Comparison of ENCODE assay signal across 14 cellular contexts in the genomic region with DNA sequence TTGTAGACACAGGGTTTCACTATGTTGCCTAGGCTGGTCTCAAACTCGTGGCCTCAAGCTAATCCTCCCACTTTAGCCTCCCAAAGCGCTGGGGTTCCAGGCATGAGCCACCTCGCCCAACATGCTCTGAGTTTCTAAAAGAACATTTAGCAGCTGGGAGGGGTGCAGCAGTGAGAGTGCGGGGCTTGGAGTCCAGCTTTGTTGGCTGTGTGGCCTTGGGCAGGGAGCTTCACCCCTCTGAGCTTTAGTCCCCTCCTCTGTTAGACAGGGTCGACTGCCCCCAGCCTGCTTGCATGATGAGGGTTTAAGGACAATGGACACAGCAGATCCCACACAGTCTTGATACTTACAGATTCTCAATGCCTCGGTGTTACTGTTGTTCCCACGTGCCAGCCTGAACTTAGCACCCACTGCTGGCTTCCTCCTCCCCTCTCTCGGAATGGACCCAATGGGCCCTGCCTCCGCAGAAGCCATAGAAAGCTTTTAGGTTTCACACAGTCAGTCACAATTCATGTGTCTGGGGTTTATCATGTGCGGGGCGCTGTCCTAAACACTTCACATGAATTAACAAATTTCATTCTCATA.
"Had no signal": no experiment of that assay in that cellular context is flagged by ENCODE, and none has a peak within 500 bp of the region (broad histone marks: within the 10 kb centered on the region; RNA-seq: fewer than 3 reads in every experiment).

No MANE protein-coding gene starts in this region.

- H3K9me3 ChIP-seq: adrenal gland, gastroesophageal sphincter, mucosa of descending colon had no signal

- H3K27me3 ChIP-seq: adrenal gland, gastroesophageal sphincter had no signal

- H3K9me3 Mint-ChIP-seq: activated CD4-positive, alpha-beta T cell treated with anti-CD3 and anti-CD28 coated beads, Interleukin-2, amount 10 ng/mL, durations not matched to agents 7 days and 5 days; activated naive CD4-positive, alpha-beta T cell treated with anti-CD3 and anti-CD28 coated beads, Interleukin-2, amount 50 U/mL, for 24 hours; naive thymus-derived CD4-positive, alpha-beta T cell; stimulated activated effector memory CD8-positive, alpha-beta T cell treated with anti-CD3 and anti-CD28 coated beads, Interleukin-12 subunit alpha, Interleukin-12 subunit beta, amount 100 ng/mL, for 72 hours had no signal

- DNase-seq: activated CD4-positive, alpha-beta T cell treated with anti-CD3 and anti-CD28 coated beads, Interleukin-2, amount 10 ng/mL, durations not matched to agents 7 days and 5 days; activated CD8-positive, alpha-beta memory T cell treated with anti-CD3 and anti-CD28 coated beads for 24 hours; mammary epithelial cell; stimulated activated CD4-positive, alpha-beta T cell treated with anti-CD3 and anti-CD28 coated beads, Interleukin-12 subunit alpha, Interleukin-12 subunit beta, amount 100 ng/mL, for 4 hours; stimulated activated CD4-positive, alpha-beta T cell treated with anti-CD3 and anti-CD28 coated beads, Interleukin-2, amount 100 ng/mL, for 24 hours; SW 1271 had no signal

- H3K4me3 ChIP-seq: adrenal gland, gastroesophageal sphincter, mucosa of descending colon had no signal

- H3K27ac Mint-ChIP-seq: activated CD4-positive, alpha-beta T cell treated with anti-CD3 and anti-CD28 coated beads, Interleukin-2, amount 10 ng/mL, durations not matched to agents 7 days and 5 days; naive thymus-derived CD4-positive, alpha-beta T cell; stimulated activated effector memory CD8-positive, alpha-beta T cell treated with anti-CD3 and anti-CD28 coated beads, Interleukin-12 subunit alpha, Interleukin-12 subunit beta, amount 100 ng/mL, for 72 hours had no signal

- H3K27ac ChIP-seq: adrenal gland, gastroesophageal sphincter had no signal

- FAIRE-seq: endometrium, islet of Langerhans had no signal

- H3K36me3 ChIP-seq: adrenal gland, gastroesophageal sphincter had no signal

- H3K4me3 Mint-ChIP-seq: activated CD4-positive, alpha-beta T cell treated with anti-CD3 and anti-CD28 coated beads, Interleukin-2, amount 10 ng/mL, durations not matched to agents 7 days and 5 days; activated naive CD4-positive, alpha-beta T cell treated with anti-CD3 and anti-CD28 coated beads, Interleukin-2, amount 50 U/mL, for 24 hours; stimulated activated effector memory CD8-positive, alpha-beta T cell treated with anti-CD3 and anti-CD28 coated beads, Interleukin-12 subunit alpha, Interleukin-12 subunit beta, amount 100 ng/mL, for 72 hours had no signal

- H3K36me3 Mint-ChIP-seq: activated naive CD4-positive, alpha-beta T cell treated with anti-CD3 and anti-CD28 coated beads, Interleukin-2, amount 50 U/mL, for 24 hours; naive thymus-derived CD4-positive, alpha-beta T cell; stimulated activated effector memory CD8-positive, alpha-beta T cell treated with anti-CD3 and anti-CD28 coated beads, Interleukin-12 subunit alpha, Interleukin-12 subunit beta, amount 100 ng/mL, for 72 hours had no signal

- ATAC-seq: gastroesophageal sphincter; naive thymus-derived CD4-positive, alpha-beta T cell had no signal

- H3K27me3 Mint-ChIP-seq: activated CD4-positive, alpha-beta T cell treated with anti-CD3 and anti-CD28 coated beads, Interleukin-2, amount 10 ng/mL, durations not matched to agents 7 days and 5 days; activated naive CD4-positive, alpha-beta T cell treated with anti-CD3 and anti-CD28 coated beads, Interleukin-2, amount 50 U/mL, for 24 hours had no signal
